Comparison of ENCODE assay signal across 9 cellular contexts in genomic region chr7:20220824-20221547, GRCh38. TPM values are rescaled to one million over a fixed set of nuclear protein-coding genes. Genes with fewer than 3 reads are reported as not detected.
DNase-seq lines count a peak whose midpoint lies in the region; ATAC-seq and TF ChIP-seq lines count a peak whose summit lies in the region.
"Had no signal": no experiment of that assay in that cellular context is flagged by ENCODE, and none has a peak within 500 bp of the region (broad histone marks: within the 10 kb centered on the region; RNA-seq: fewer than 3 reads in every experiment).

No MANE protein-coding gene starts in this region.

- no peaks in the 10 kb centered on the region for H3K36me3 ChIP-seq in BLaER1
- H3K36me3 ChIP-seq in liver (ENCODE audit: control insufficient read depth in 4 of 4, insufficient read depth in 3 of 4, low read depth in 1 of 4, low read length in 3 of 4): no peaks in the 10 kb centered on the region

- peak overlapping the region; percentile 57 for H3K4me2 ChIP-seq in BLaER1

- H3K27ac Mint-ChIP-seq in activated B cell treated with CpG ODN at 0.5 μM for 24 hours: peak overlapping the region; percentile 95
- H3K27ac Mint-ChIP-seq: activated naive CD4-positive, alpha-beta T cell treated with anti-CD3 and anti-CD28 coated beads, Interleukin-2, amount 50 U/mL, for 24 hours had no signal

- no peak overlapping the region for H3K4me3 ChIP-seq in BLaER1
- H3K4me3 ChIP-seq in liver (ENCODE audit: low read depth in 1 of 3, low read length in 3 of 3): no peak overlapping the region

- CTCF ChIA-PET in activated B cell treated with CpG ODN at 0.5 μM for 24 hours (lab: Charles Lee): interaction anchor here (0.9 to 4.4 kb wide), 6 partner anchors 17 to 106 kb away, joined by 3 to 18 read pairs (median 12); no protein-coding TSS in a partner anchor

- peak overlapping the region; percentile 67; the same call in 1 of the 2 replicates for H3K27ac ChIP-seq in BLaER1
- peak overlapping the region; percentile 13 to 58 for H3K27ac ChIP-seq in liver (ENCODE audit: low read depth in 1 of 2, low read length in 2 of 2)

- intact Hi-C loops in activated B cell treated with CpG ODN at 0.5 μM for 24 hours (cut with micrococcal nuclease): loop anchor here (1.0 to 2.0 kb wide), 3 partner anchors 12 to 46 kb away; no protein-coding TSS in a partner anchor

- H3K4me3 Mint-ChIP-seq in activated B cell treated with CpG ODN at 0.5 μM for 24 hours: peak overlapping the region; percentile 33
- H3K4me3 Mint-ChIP-seq: activated naive CD4-positive, alpha-beta T cell treated with anti-CD3 and anti-CD28 coated beads, Interleukin-2, amount 50 U/mL, for 24 hours had no signal

- DNase-seq in activated B cell treated with CpG ODN at 0.5 μM for 24 hours: no peak
- DNase-seq in germinal center (ENCODE audit: low spot score): no peak
- DNase-seq in mesenteric fat pad (ENCODE audit: low spot score): no peak

- POLR2A ChIA-PET in activated B cell treated with CpG ODN at 0.5 μM for 24 hours (lab: Charles Lee): interaction anchor here (0.9 to 5.7 kb wide), 14 partner anchors 15 to 109 kb away, joined by 3 to 105 read pairs (median 7); partner anchors contain the start of gene ITGB8

- no peak overlapping the region for H3K9ac ChIP-seq in BLaER1
- no peak overlapping the region for H3K9ac ChIP-seq in liver (ENCODE audit: low read depth in 1 of 2, low read length in 2 of 2)

- H3K36me3 Mint-ChIP-seq in activated B cell treated with CpG ODN at 0.5 μM for 24 hours (ENCODE audit: low read depth): no peaks in the 10 kb centered on the region
- H3K36me3 Mint-ChIP-seq: activated naive CD4-positive, alpha-beta T cell treated with anti-CD3 and anti-CD28 coated beads, Interleukin-2, amount 50 U/mL, for 24 hours had no signal

- H3K9me3 ChIP-seq in BLaER1: no peaks in the 10 kb centered on the region
- H3K9me3 ChIP-seq in liver (ENCODE audit: control insufficient read depth in 4 of 4, low read length in 3 of 4): no peaks in the 10 kb centered on the region

- H3K4me1 ChIP-seq in BLaER1 (peaks cover 22% of the 10 kb centered on the region), liver (ENCODE audit: control insufficient read depth in 4 of 4, insufficient read depth in 4 of 4, low read length in 3 of 4) (peaks cover 0 to 3% (median under 1%) of the 10 kb centered on the region in 4 donors)

- TF ChIP-seq RAD21 in liver (IDR thresholded peaks at IDR 0.05): no peak

- TF ChIP-seq CTCF in activated B cell treated with CpG ODN at 0.5 μM for 24 hours (IDR thresholded peaks at IDR 0.05): no peak
- no peak for TF ChIP-seq CTCF in liver (IDR thresholded peaks at IDR 0.05; ENCODE audit: low read depth, low read length, missing input control)

- no peaks in the 10 kb centered on the region for H3K9me3 Mint-ChIP-seq in activated B cell treated with CpG ODN at 0.5 μM for 24 hours
- H3K9me3 Mint-ChIP-seq: activated naive CD4-positive, alpha-beta T cell treated with anti-CD3 and anti-CD28 coated beads, Interleukin-2, amount 50 U/mL, for 24 hours had no signal

- H3K27me3 Mint-ChIP-seq in activated B cell treated with CpG ODN at 0.5 μM for 24 hours: no peaks in the 10 kb centered on the region
- H3K27me3 Mint-ChIP-seq: activated naive CD4-positive, alpha-beta T cell treated with anti-CD3 and anti-CD28 coated beads, Interleukin-2, amount 50 U/mL, for 24 hours had no signal

- H3K4me1 Mint-ChIP-seq in activated B cell treated with CpG ODN at 0.5 μM for 24 hours: peaks cover 61% of the 10 kb centered on the region
- H3K4me1 Mint-ChIP-seq: activated naive CD4-positive, alpha-beta T cell treated with anti-CD3 and anti-CD28 coated beads, Interleukin-2, amount 50 U/mL, for 24 hours had no signal

- WGBS in liver: 56% methylated on average over 4 of the region's 4 CpGs

- no peaks in the 10 kb centered on the region for H4K20me1 ChIP-seq in BLaER1

- H3K27me3 ChIP-seq in BLaER1: no peaks in the 10 kb centered on the region
- H3K27me3 ChIP-seq in liver (ENCODE audit: control insufficient read depth in 4 of 4, insufficient read depth in 4 of 4, low read length in 3 of 4): no peaks in the 10 kb centered on the region

- ATAC-seq in HG02885 (IDR thresholded peaks at IDR 0.05; ENCODE audit: poor library complexity, unreplicated experiment) (peak; percentile 16), activated B cell treated with CpG ODN at 0.5 μM for 24 hours (ENCODE audit: low read depth) (no peak), GM21515 (IDR thresholded peaks at IDR 0.05; ENCODE audit: unreplicated experiment) (no peak), GM18519 (IDR thresholded peaks at IDR 0.05; ENCODE audit: low FRiP score, unreplicated experiment) (no peak)

TF ChIP-seq in liver, 16 proteins besides CTCF, POLR2A, EP300 and RAD21:
- TF ChIP-seq, protein P1, sequence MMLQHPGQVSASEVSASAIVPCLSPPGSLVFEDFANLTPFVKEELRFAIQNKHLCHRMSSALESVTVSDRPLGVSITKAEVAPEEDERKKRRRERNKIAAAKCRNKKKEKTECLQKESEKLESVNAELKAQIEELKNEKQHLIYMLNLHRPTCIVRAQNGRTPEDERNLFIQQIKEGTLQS (IDR thresholded peaks at IDR 0.05): no peak

RNA-seq across cellular contexts. Expression of gene MACC1, which starts 3.8 kb away (rescaled TPM):
- total RNA-seq in activated B cell treated with CpG ODN at 0.5 μM for 24 hours: 13.9 and 20.3 TPM in 2 replicates
- total RNA-seq in liver: 1 to 10 TPM in 1 of 2 donors, under 1 TPM in 1; 0.93 to 1.0 TPM
- polyA plus RNA-seq in liver: under 1 TPM; 0.02 to 0.07 TPM
- total RNA-seq in mesenteric fat pad: 7.4 TPM
